Comparison of ENCODE assay signal across 25 cellular contexts in the genomic region with DNA sequence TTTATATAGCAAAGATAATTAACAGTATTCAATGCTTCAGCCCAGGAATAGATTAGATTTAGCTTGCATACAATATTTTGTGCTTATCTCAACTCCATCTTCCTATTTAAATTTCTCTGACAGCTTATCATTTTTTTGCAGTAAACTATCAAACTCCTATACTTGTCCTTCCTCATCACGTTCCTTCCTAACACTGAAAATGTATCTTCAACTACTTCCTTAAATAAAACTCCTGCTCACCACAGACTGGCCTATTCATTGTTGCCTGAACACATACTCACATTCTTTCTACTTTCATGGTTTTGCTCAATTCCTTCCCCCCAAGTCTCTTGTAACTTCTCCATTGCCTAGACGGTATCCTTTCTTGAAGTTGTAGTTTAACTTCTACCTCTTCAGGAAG.
"Had no signal": no experiment of that assay in that cellular context is flagged by ENCODE, and none has a peak within 500 bp of the region (broad histone marks: within the 10 kb centered on the region; RNA-seq: fewer than 3 reads in every experiment).

No MANE protein-coding gene starts in this region.

- ATAC-seq: activated CD8-positive, alpha-beta T cell treated with anti-CD3 and anti-CD28 coated beads, Interleukin-2, amount 10 ng/mL, durations not matched to agents 7 days and 5 days; activated naive CD8-positive, alpha-beta T cell treated with anti-CD3 and anti-CD28 coated beads, Interleukin-2, amount 50 U/mL, for 24 hours; gastroesophageal sphincter; heart left ventricle; right lobe of liver; stimulated activated naive CD8-positive, alpha-beta T cell treated with anti-CD3 and anti-CD28 coated beads, Interleukin-15, amount 100 ng/mL, for 72 hours had no signal

- H2AFZ ChIP-seq: parathyroid adenoma had no signal

- H3K27me3 Mint-ChIP-seq: activated naive CD8-positive, alpha-beta T cell treated with anti-CD3 and anti-CD28 coated beads, Interleukin-2, amount 50 U/mL, for 24 hours; activated T-cell treated with anti-CD3 and anti-CD28 coated beads, Interleukin-2, amount 50 U/mL, for 24 hours; central memory CD8-positive, alpha-beta T cell; stimulated activated naive CD8-positive, alpha-beta T cell treated with anti-CD3 and anti-CD28 coated beads, Interleukin-15, amount 100 ng/mL, for 72 hours had no signal

- H3K9me3 Mint-ChIP-seq: activated CD4-positive, alpha-beta T cell treated with anti-CD3 and anti-CD28 coated beads, Interleukin-2, amount 10 ng/mL, durations not matched to agents 7 days and 5 days; activated naive CD4-positive, alpha-beta T cell treated with anti-CD3 and anti-CD28 coated beads, Interleukin-2, amount 10 ng/mL, durations not matched to agents 7 days and 5 days; activated naive CD8-positive, alpha-beta T cell treated with anti-CD3 and anti-CD28 coated beads, Interleukin-2, amount 50 U/mL, for 24 hours; activated T-cell treated with anti-CD3 and anti-CD28 coated beads, Interleukin-2, amount 50 U/mL, for 24 hours; activated T-helper 2 cell treated with anti-CD3 and anti-CD28 coated beads, Interferon-gamma antibody, Interleukin-2, Interleukin-4, amounts not matched to agents 10 μg/mL and 5 μg/mL and 100 μg/mL, durations not matched to agents 14 hours and 24 hours and 36 hours; central memory CD8-positive, alpha-beta T cell; mesothelial cell of epicardium; nephron; stimulated activated naive CD8-positive, alpha-beta T cell treated with anti-CD3 and anti-CD28 coated beads, Interleukin-15, amount 100 ng/mL, for 72 hours had no signal

- H3K36me3 Mint-ChIP-seq: activated naive CD4-positive, alpha-beta T cell treated with anti-CD3 and anti-CD28 coated beads, Interleukin-2, amount 10 ng/mL, durations not matched to agents 7 days and 5 days; mesothelial cell of epicardium had no signal

- H3K4me1 Mint-ChIP-seq: activated CD4-positive, alpha-beta T cell treated with anti-CD3 and anti-CD28 coated beads, Interleukin-2, amount 10 ng/mL, durations not matched to agents 7 days and 5 days; activated naive CD4-positive, alpha-beta T cell treated with anti-CD3 and anti-CD28 coated beads, Interleukin-2, amount 10 ng/mL, durations not matched to agents 7 days and 5 days; activated naive CD8-positive, alpha-beta T cell treated with anti-CD3 and anti-CD28 coated beads, Interleukin-2, amount 50 U/mL, for 24 hours; central memory CD8-positive, alpha-beta T cell; stimulated activated naive CD8-positive, alpha-beta T cell treated with anti-CD3 and anti-CD28 coated beads, Interleukin-15, amount 100 ng/mL, for 72 hours had no signal

- H3K4me1 ChIP-seq: colonic mucosa, esophagus muscularis mucosa, gastroesophageal sphincter, heart left ventricle, parathyroid adenoma, right lobe of liver, transverse colon, vagina had no signal

- DNase-seq: activated CD4-positive, alpha-beta T cell treated with anti-CD3 and anti-CD28 coated beads, Interleukin-2, amount 10 ng/mL, durations not matched to agents 7 days and 5 days; activated CD8-positive, alpha-beta T cell treated with anti-CD3 and anti-CD28 coated beads, Interleukin-2, amount 10 ng/mL, durations not matched to agents 7 days and 5 days; activated naive CD4-positive, alpha-beta T cell treated with anti-CD3 and anti-CD28 coated beads, Interleukin-2, amount 10 ng/mL, durations not matched to agents 7 days and 5 days; activated naive CD8-positive, alpha-beta T cell treated with anti-CD3 and anti-CD28 coated beads, Interleukin-2, amount 50 U/mL, for 24 hours; activated T-cell treated with anti-CD3 and anti-CD28 coated beads, Interleukin-2, amount 50 U/mL, for 24 hours; aorta; brain microvascular endothelial cell; colonic mucosa; heart left ventricle; left lung; right lobe of liver; small intestine; stimulated activated CD4-positive, alpha-beta T cell treated with anti-CD3 and anti-CD28 coated beads, Interleukin-15, amount 100 ng/mL, for 24 hours; stimulated activated CD4-positive, alpha-beta T cell treated with anti-CD3 and anti-CD28 coated beads, Interleukin-2, amount 100 ng/mL, for 48 hours; stimulated activated naive CD8-positive, alpha-beta T cell treated with anti-CD3 and anti-CD28 coated beads, Interleukin-15, amount 100 ng/mL, for 72 hours; transverse colon had no signal

- H3K79me2 ChIP-seq: parathyroid adenoma had no signal

- H3K4me3 Mint-ChIP-seq: activated CD4-positive, alpha-beta T cell treated with anti-CD3 and anti-CD28 coated beads, Interleukin-2, amount 10 ng/mL, durations not matched to agents 7 days and 5 days; activated CD8-positive, alpha-beta T cell treated with anti-CD3 and anti-CD28 coated beads, Interleukin-2, amount 10 ng/mL, durations not matched to agents 7 days and 5 days; activated naive CD4-positive, alpha-beta T cell treated with anti-CD3 and anti-CD28 coated beads, Interleukin-2, amount 10 ng/mL, durations not matched to agents 7 days and 5 days; activated naive CD8-positive, alpha-beta T cell treated with anti-CD3 and anti-CD28 coated beads, Interleukin-2, amount 50 U/mL, for 24 hours; activated T-cell treated with anti-CD3 and anti-CD28 coated beads, Interleukin-2, amount 50 U/mL, for 24 hours; central memory CD8-positive, alpha-beta T cell; mesothelial cell of epicardium; nephron; stimulated activated naive CD8-positive, alpha-beta T cell treated with anti-CD3 and anti-CD28 coated beads, Interleukin-15, amount 100 ng/mL, for 72 hours had no signal

- H3K9me3 ChIP-seq: colonic mucosa, esophagus muscularis mucosa, gastroesophageal sphincter, heart left ventricle, left lung, right lobe of liver, suprapubic skin, transverse colon, vagina had no signal

- H3K27me3 ChIP-seq: brain microvascular endothelial cell, colonic mucosa, esophagus muscularis mucosa, gastroesophageal sphincter, heart left ventricle, left lung, right lobe of liver, suprapubic skin, transverse colon, vagina had no signal

- H3K27ac ChIP-seq: brain microvascular endothelial cell, colonic mucosa, esophagus muscularis mucosa, gastroesophageal sphincter, heart left ventricle, left lung, parathyroid adenoma, right lobe of liver, suprapubic skin, transverse colon, vagina had no signal

- H3K27ac Mint-ChIP-seq: activated CD4-positive, alpha-beta T cell treated with anti-CD3 and anti-CD28 coated beads, Interleukin-2, amount 10 ng/mL, durations not matched to agents 7 days and 5 days; activated CD8-positive, alpha-beta T cell treated with anti-CD3 and anti-CD28 coated beads, Interleukin-2, amount 10 ng/mL, durations not matched to agents 7 days and 5 days; activated naive CD4-positive, alpha-beta T cell treated with anti-CD3 and anti-CD28 coated beads, Interleukin-2, amount 10 ng/mL, durations not matched to agents 7 days and 5 days; activated naive CD8-positive, alpha-beta T cell treated with anti-CD3 and anti-CD28 coated beads, Interleukin-2, amount 50 U/mL, for 24 hours; activated T-cell treated with anti-CD3 and anti-CD28 coated beads, Interleukin-2, amount 50 U/mL, for 24 hours; activated T-helper 2 cell treated with anti-CD3 and anti-CD28 coated beads, Interferon-gamma antibody, Interleukin-2, Interleukin-4, amounts not matched to agents 10 μg/mL and 5 μg/mL and 100 μg/mL, durations not matched to agents 14 hours and 24 hours and 36 hours; mesothelial cell of epicardium; stimulated activated naive CD8-positive, alpha-beta T cell treated with anti-CD3 and anti-CD28 coated beads, Interleukin-15, amount 100 ng/mL, for 72 hours had no signal

- H3K4me3 ChIP-seq: colonic mucosa, esophagus muscularis mucosa, gastroesophageal sphincter, heart left ventricle, left lung, right lobe of liver, suprapubic skin, transverse colon, vagina had no signal

- H3K36me3 ChIP-seq: brain microvascular endothelial cell, colonic mucosa, esophagus muscularis mucosa, gastroesophageal sphincter, heart left ventricle, left lung, right lobe of liver, suprapubic skin, transverse colon, vagina had no signal
